ENCODE assay signal across 33 cellular contexts in genomic region chr5:83204651-83205050, GRCh38.
A peak's percentile ranks its signal among the peaks of the same experiment; 100 is the strongest.
DNase-seq lines count a peak whose midpoint lies in the region; ATAC-seq and TF ChIP-seq lines count a peak whose summit lies in the region.
"Had no signal": no experiment of that assay in that cellular context is flagged by ENCODE, and none has a peak within 500 bp of the region (broad histone marks: within the 10 kb centered on the region; RNA-seq: fewer than 3 reads in every experiment).

No MANE protein-coding gene starts in this region.

- H3T11ph ChIP-seq in H9 (ENCODE audit: low read length), result no peak overlapping the region

- DNase-seq in NCI-H2081 treated with DMSO at 0.1 percent for 48 hours (lab: John Stamatoyannopoulos, UW), result no peak
- no peak for DNase-seq in H9
- DNase-seq in hepatic stellate cell (ENCODE audit: low spot score), result no peak
- DNase-seq: activated CD4-positive, alpha-beta T cell treated with anti-CD3 and anti-CD28 coated beads for 1 hour; activated CD8-positive, alpha-beta T cell treated with anti-CD3 and anti-CD28 coated beads, Interleukin-2, amount 10 ng/mL, durations not matched to agents 7 days and 5 days; COR-L47; DMS53; effector memory CD4-positive, alpha-beta T cell; erythroblast; glutamatergic neuron; HFFc6; KBM-7; mucosa of descending colon; NCI-H1105 treated with DMSO at 0.1 percent for 48 hours; NCI-H2029; NCI-H2227 treated with DMSO at 0.1 percent for 48 hours; ovary; RPMI8226; stimulated activated naive CD8-positive, alpha-beta T cell treated with anti-CD3 and anti-CD28 coated beads, Interleukin-15, Interleukin-2, amounts not matched to agents 100 U/mL and 50 U/mL, for 24 hours; T-helper 17 cell; testis had no signal

- no peak overlapping the region for H3K27ac Mint-ChIP-seq in H9
- H3K27ac Mint-ChIP-seq: activated CD8-positive, alpha-beta T cell treated with anti-CD3 and anti-CD28 coated beads, Interleukin-2, amount 10 ng/mL, durations not matched to agents 7 days and 5 days; activated naive CD8-positive, alpha-beta T cell; GM23338; HFFc6; nephron; T-helper 17 cell had no signal

- H2AK5ac ChIP-seq in H9 (ENCODE audit: insufficient read length, low read length), result no peak overlapping the region

- H3K27me3 ChIP-seq in H9 (ENCODE audit: insufficient read depth, low read length), result no peaks in the 10 kb centered on the region; the same call in 1 of the 2 replicates
- H3K27me3 ChIP-seq: ascending aorta, BLaER1, cardiac muscle cell, ovary, testis had no signal

- H3K18ac ChIP-seq in H9 (ENCODE audit: insufficient read length, low read depth, low read length), result no peak overlapping the region

- no peak overlapping the region for H4K8ac ChIP-seq in H9 (replicated peaks; ENCODE audit: insufficient read length, low read depth, low read length)

- no peaks in the 10 kb centered on the region for H3K27me3 Mint-ChIP-seq in H9 (ENCODE audit: low read depth)
- H3K27me3 Mint-ChIP-seq: activated naive CD8-positive, alpha-beta T cell; T-helper 17 cell had no signal

- H3K79me1 ChIP-seq in H9 (ENCODE audit: insufficient read depth, low read depth, low read length, poor library complexity, severe bottlenecking), result no peaks in the 10 kb centered on the region

- H3K23me2 ChIP-seq in H9 (ENCODE audit: insufficient read length, low read depth, low read length, poor library complexity, severe bottlenecking), result no peaks in the 10 kb centered on the region

- WGBS in H9 (ENCODE audit: extremely low coverage, insufficient read length, low lambda C conversion rate), result no CpG with 5 or more reads among the region's 1 CpG

- H3K56ac ChIP-seq in H9 (ENCODE audit: insufficient read length, low read depth, low read length), result no peak overlapping the region

- no peak overlapping the region for H2BK12ac ChIP-seq in H9 (ENCODE audit: insufficient read length, low read depth, low read length)

- no peak overlapping the region for H3K14ac ChIP-seq in H9 (ENCODE audit: insufficient read depth, low read length)

- no peak overlapping the region for H2BK20ac ChIP-seq in H9 (ENCODE audit: low read depth, low read length, poor library complexity, severe bottlenecking)

- no peak overlapping the region for H3K9ac ChIP-seq in H9 (ENCODE audit: extremely low read depth, insufficient read length, low read length)
- H3K9ac ChIP-seq: BLaER1 had no signal

- H3K4me1 ChIP-seq in H9 (ENCODE audit: insufficient read depth, low read length), result no peaks in the 10 kb centered on the region
- H3K4me1 ChIP-seq: ascending aorta, BLaER1, testis had no signal

- ATAC-seq in GM18519 (IDR thresholded peaks at IDR 0.05; ENCODE audit: low FRiP score, unreplicated experiment) (peak; percentile 53), GM21515 (IDR thresholded peaks at IDR 0.05; ENCODE audit: unreplicated experiment) (peak; percentile 69), HG03025 (IDR thresholded peaks at IDR 0.05; ENCODE audit: low FRiP score, unreplicated experiment) (peak; percentile 87), HG03520 (IDR thresholded peaks at IDR 0.05; ENCODE audit: unreplicated experiment) (peak; percentile 69), SK-N-SH treated with all-trans-retinoic acid at 6 μM for 48 hours (no peak)
- ATAC-seq: activated CD8-positive, alpha-beta T cell treated with anti-CD3 and anti-CD28 coated beads, Interleukin-2, amount 10 ng/mL, durations not matched to agents 7 days and 5 days; GM23338; mucosa of descending colon; stimulated activated naive CD8-positive, alpha-beta T cell treated with anti-CD3 and anti-CD28 coated beads, Interleukin-15, Interleukin-2, amounts not matched to agents 100 U/mL and 50 U/mL, for 24 hours; T-helper 17 cell had no signal

- H2BK15ac ChIP-seq in H9 (ENCODE audit: low read depth, low read length), result no peak overlapping the region

- TF ChIP-seq CTCF in H9 (conservative IDR thresholded peaks at IDR 0.05), result no peak

- no peaks in the 10 kb centered on the region for H3K79me2 ChIP-seq in H9 (ENCODE audit: insufficient read depth, low read length)

- H3K23ac ChIP-seq in H9 (ENCODE audit: insufficient read length, low read depth, low read length), result no peak overlapping the region

- no peaks in the 10 kb centered on the region for H3K4me1 Mint-ChIP-seq in H9
- H3K4me1 Mint-ChIP-seq: GM23338, T-helper 17 cell had no signal

- no peak overlapping the region for H3K27ac ChIP-seq in H9 (ENCODE audit: insufficient read length, low read depth, low read length)
- H3K27ac ChIP-seq: ascending aorta, BLaER1, cardiac muscle cell, coronary artery, ovary, testis had no signal

- no peak overlapping the region for H3K4me3 Mint-ChIP-seq in H9
- H3K4me3 Mint-ChIP-seq: activated CD8-positive, alpha-beta T cell treated with anti-CD3 and anti-CD28 coated beads, Interleukin-2, amount 10 ng/mL, durations not matched to agents 7 days and 5 days; activated naive CD8-positive, alpha-beta T cell; GM23338; HFFc6; nephron; T-helper 17 cell had no signal

- no peak overlapping the region for H2BK120ac ChIP-seq in H9 (ENCODE audit: low read depth, low read length, poor library complexity, severe bottlenecking)

- H2BK5ac ChIP-seq in H9 (ENCODE audit: insufficient read length, low read length), result no peak overlapping the region

- H3K9me3 Mint-ChIP-seq in H9, result no peaks in the 10 kb centered on the region
- H3K9me3 Mint-ChIP-seq: GM23338, HFFc6, nephron had no signal

- no peak overlapping the region for H3K4ac ChIP-seq in H9 (ENCODE audit: low read depth, low read length)

- no peaks in the 10 kb centered on the region for H3K36me3 Mint-ChIP-seq in H9 (ENCODE audit: insufficient read depth in 1 of 3, low read depth in 3 of 3)

- H3K9me3 ChIP-seq in H9 (ENCODE audit: control insufficient read depth, low read depth, low read length), result no peaks in the 10 kb centered on the region
- H3K9me3 ChIP-seq: ascending aorta, BLaER1, mucosa of descending colon, ovary, testis had no signal

- H4K91ac ChIP-seq in H9 (ENCODE audit: insufficient read length, low read depth, low read length), result no peak overlapping the region

- no peaks in the 10 kb centered on the region for H4K20me1 ChIP-seq in H9 (ENCODE audit: control insufficient read depth, insufficient read depth, insufficient read length)
- H4K20me1 ChIP-seq: BLaER1 had no signal

- no peak overlapping the region for H2AFZ ChIP-seq in H9 (ENCODE audit: low read length)
- H2AFZ ChIP-seq: GM23338 had no signal

- H3K4me2 ChIP-seq in H9 (ENCODE audit: insufficient read depth, insufficient read length, low read length), result no peak overlapping the region
- H3K4me2 ChIP-seq: BLaER1, GM23338 had no signal

- no peak overlapping the region for H4K5ac ChIP-seq in H9 (ENCODE audit: insufficient read length, low read depth, low read length)

TF ChIP-seq in SK-N-SH treated with all-trans-retinoic acid at 6 μM for 48 hours, 23 proteins besides CTCF, POLR2A, EP300 and RAD21 (continues in another document):
- TF ChIP-seq ZC3H10 (CRISPR knock-in tag; IDR thresholded peaks at IDR 0.05), result no peak
- TF ChIP-seq, protein P1, sequence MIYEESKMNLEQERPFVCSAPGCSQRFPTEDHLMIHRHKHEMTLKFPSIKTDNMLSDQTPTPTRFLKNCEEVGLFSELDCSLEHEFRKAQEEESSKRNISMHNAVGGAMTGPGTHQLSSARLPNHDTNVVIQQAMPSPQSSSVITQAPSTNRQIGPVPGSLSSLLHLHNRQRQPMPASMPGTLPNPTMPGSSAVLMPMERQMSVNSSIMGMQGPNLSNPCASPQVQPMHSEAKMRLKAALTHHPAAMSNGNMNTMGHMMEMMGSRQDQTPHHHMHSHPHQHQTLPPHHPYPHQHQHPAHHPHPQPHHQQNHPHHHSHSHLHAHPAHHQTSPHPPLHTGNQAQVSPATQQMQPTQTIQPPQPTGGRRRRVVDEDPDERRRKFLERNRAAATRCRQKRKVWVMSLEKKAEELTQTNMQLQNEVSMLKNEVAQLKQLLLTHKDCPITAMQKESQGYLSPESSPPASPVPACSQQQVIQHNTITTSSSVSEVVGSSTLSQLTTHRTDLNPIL (CRISPR knock-in tag; IDR thresholded peaks at IDR 0.05; ENCODE audit: low read depth), result no peak
- no peak for TF ChIP-seq ISL1 (CRISPR knock-in tag; IDR thresholded peaks at IDR 0.05)
- TF ChIP-seq, protein P2, sequence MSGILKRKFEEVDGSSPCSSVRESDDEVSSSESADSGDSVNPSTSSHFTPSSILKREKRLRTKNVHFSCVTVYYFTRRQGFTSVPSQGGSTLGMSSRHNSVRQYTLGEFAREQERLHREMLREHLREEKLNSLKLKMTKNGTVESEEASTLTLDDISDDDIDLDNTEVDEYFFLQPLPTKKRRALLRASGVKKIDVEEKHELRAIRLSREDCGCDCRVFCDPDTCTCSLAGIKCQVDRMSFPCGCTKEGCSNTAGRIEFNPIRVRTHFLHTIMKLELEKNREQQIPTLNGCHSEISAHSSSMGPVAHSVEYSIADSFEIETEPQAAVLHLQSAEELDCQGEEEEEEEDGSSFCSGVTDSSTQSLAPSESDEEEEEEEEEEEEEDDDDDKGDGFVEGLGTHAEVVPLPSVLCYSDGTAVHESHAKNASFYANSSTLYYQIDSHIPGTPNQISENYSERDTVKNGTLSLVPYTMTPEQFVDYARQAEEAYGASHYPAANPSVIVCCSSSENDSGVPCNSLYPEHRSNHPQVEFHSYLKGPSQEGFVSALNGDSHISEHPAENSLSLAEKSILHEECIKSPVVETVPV (CRISPR knock-in tag; IDR thresholded peaks at IDR 0.05), result no peak
- no peak for TF ChIP-seq RARB (CRISPR knock-in tag; IDR thresholded peaks at IDR 0.05)
- TF ChIP-seq TSHZ2 (CRISPR knock-in tag; IDR thresholded peaks at IDR 0.05), result no peak
- no peak for TF ChIP-seq ZNF8 (CRISPR knock-in tag; IDR thresholded peaks at IDR 0.05)
- TF ChIP-seq SNAI2 (CRISPR knock-in tag; IDR thresholded peaks at IDR 0.05), result no peak
